Comparison of ENCODE assay signal across 8 cellular contexts in genomic region chr3:53238051-53238850, GRCh38. TPM values are rescaled to one million over a fixed set of nuclear protein-coding genes. Genes with fewer than 3 reads are reported as not detected.
DNase-seq lines count a peak whose midpoint lies in the region; ATAC-seq and TF ChIP-seq lines count a peak whose summit lies in the region.

No MANE protein-coding gene starts in this region.

- no peak for ATAC-seq in GM19351 (IDR thresholded peaks at IDR 0.05; ENCODE audit: unreplicated experiment)
- no peak for ATAC-seq in GM19328 (IDR thresholded peaks at IDR 0.05; ENCODE audit: unreplicated experiment)

- no peaks in the 10 kb centered on the region for H3K27me3 Mint-ChIP-seq in nephron (ENCODE audit: low read depth)

- no peak overlapping the region for H3K4me3 ChIP-seq in duodenal mucosa (ENCODE audit: low read depth in 1 of 2, low read length in 2 of 2)

- H3K4me1 Mint-ChIP-seq in nephron = peaks cover 38% of the 10 kb centered on the region

- peaks cover 27 to 35% of the 10 kb centered on the region in 2 donors for H3K4me1 ChIP-seq in duodenal mucosa (ENCODE audit: control insufficient read depth in 1 of 2, insufficient read depth in 2 of 2, low read length in 2 of 2)

- peaks cover 37% of the 10 kb centered on the region for H3K36me3 Mint-ChIP-seq in nephron (ENCODE audit: low read depth)

- peak overlapping the region; percentile 46 for H3K27ac ChIP-seq in duodenal mucosa (ENCODE audit: low read depth, low read length)

- no peak overlapping the region for H3K4me3 Mint-ChIP-seq in nephron

- TF ChIP-seq CTCF in nephron (IDR thresholded peaks at IDR 0.05; ENCODE audit: unreplicated experiment in 3 of 3) = no peak

- H3K9me3 ChIP-seq in duodenal mucosa (ENCODE audit: control insufficient read depth in 1 of 2, low read length in 2 of 2) = no peaks in the 10 kb centered on the region

- H3K9ac ChIP-seq in duodenal mucosa (ENCODE audit: low read depth in 1 of 2, low read length in 2 of 2) = peak overlapping the region in 1 of 2 donors; percentile 38

- H3K9me3 Mint-ChIP-seq in nephron = no peaks in the 10 kb centered on the region

- H3K27me3 ChIP-seq in duodenal mucosa (ENCODE audit: control insufficient read depth in 1 of 2, insufficient read depth in 2 of 2, low read length in 2 of 2) = no peaks in the 10 kb centered on the region

- DNase-seq in COR-L47 (lab: John Stamatoyannopoulos, UW) (peak; percentile 4), NCI-H2029 treated with DMSO at 0.1 percent for 48 hours (lab: John Stamatoyannopoulos, UW) (peak; percentile 2), SK-N-DZ (ENCODE audit: low spot score) (no peak), KG1 (lab: John Stamatoyannopoulos, UW) (no peak)

- peak overlapping the region; percentile 75 to 86 (median 80) for H3K27ac Mint-ChIP-seq in nephron

- H3K36me3 ChIP-seq in duodenal mucosa (ENCODE audit: control insufficient read depth in 1 of 2, insufficient read depth in 2 of 2, low read length in 2 of 2) = peaks cover 30 to 82% of the 10 kb centered on the region in 2 donors

RNA-seq across cellular contexts. Expression of gene TKT, which starts 17.6 kb away (rescaled TPM):
- 333 and 379 TPM in 2 replicates for polyA plus RNA-seq in SK-N-DZ (2014; cell fraction: cytosol; rRNA removed)
- polyA plus RNA-seq in SK-N-DZ (2014; cell fraction: nucleus; rRNA removed) = 196 and 246 TPM in 2 replicates

Comparison
In these comparisons a context has a peak if more than half of its experiments do, and no peak if none do; other contexts are left out.
1. DNase-seq: peak in COR-L47 (single experiment) and NCI-H2029 treated with DMSO at 0.1 percent for 48 hours (single experiment); none in SK-N-DZ (single experiment) and KG1 (single experiment).